In the genomic region with DNA sequence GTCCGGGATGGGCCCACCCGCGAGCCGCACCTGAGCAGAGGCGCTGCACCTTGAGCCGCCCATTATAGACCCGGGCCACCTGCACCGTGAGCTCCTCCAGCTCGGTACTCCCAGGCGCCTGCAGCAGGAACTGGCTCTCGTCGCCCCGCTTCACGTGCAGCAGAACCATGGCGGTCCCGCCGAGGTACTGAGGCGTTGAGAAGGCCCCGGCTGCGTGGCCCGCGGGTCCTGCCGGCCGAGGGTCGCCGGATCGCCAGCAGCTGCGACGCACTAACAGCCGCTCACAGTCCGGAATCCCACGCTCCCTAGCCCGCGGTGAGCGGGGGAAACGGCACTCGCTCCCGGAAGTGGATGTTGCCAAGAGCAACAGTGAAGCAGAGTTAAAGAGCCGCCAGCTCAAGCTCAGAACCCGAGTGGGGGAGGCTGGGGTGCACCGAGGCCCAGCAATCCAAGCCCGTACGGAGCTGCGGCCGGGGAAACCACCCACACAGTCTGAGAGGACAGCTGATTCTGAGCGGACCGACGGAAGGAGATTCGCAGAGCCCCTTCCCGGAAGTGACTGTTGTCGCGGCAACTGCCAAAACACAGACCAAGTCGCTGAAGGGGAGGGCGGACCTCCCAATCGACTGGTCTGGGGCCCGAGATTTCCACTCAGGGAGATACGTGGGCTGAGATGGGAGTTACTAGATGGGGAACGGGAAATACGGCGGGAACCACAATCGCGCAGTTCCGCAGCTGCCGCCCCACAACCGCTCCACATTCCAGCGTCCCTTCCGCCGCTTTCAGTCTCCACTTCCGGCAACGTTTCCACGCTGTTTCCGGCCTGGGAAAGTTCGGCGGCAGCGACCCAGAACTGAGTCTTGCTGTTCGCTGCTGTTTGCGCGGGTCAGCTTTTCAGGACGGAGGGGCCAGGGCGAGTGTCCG, we compare ENCODE assay signal across 8 cellular contexts. TPM values are rescaled to one million over a fixed set of nuclear protein-coding genes. Genes with fewer than 3 reads are reported as not detected.
DNase-seq lines count a peak whose midpoint lies in the region; ATAC-seq and TF ChIP-seq lines count a peak whose summit lies in the region.

A gene with protein sequence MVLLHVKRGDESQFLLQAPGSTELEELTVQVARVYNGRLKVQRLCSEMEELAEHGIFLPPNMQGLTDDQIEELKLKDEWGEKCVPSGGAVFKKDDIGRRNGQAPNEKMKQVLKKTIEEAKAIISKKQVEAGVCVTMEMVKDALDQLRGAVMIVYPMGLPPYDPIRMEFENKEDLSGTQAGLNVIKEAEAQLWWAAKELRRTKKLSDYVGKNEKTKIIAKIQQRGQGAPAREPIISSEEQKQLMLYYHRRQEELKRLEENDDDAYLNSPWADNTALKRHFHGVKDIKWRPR (minus strand): TSS at position 303 of the 924 bp plus-strand sequence. CDS start 134 bp downstream, at position 169.

- peak within 1 kb of the TSS; percentile 89 for H3K4me3 ChIP-seq in AG10803 (ENCODE audit: low read length)
- peak within 1 kb of the TSS; percentile 94 for H3K4me3 ChIP-seq in kidney epithelial cell (ENCODE audit: low read depth, low read length)

- no peaks in the 10 kb centered on the region for H3K27me3 ChIP-seq in kidney epithelial cell (ENCODE audit: control insufficient read depth, insufficient read depth, low read length)

- H3K36me3 Mint-ChIP-seq in chondrocyte (ENCODE audit: low read depth) = peaks cover 7% of the 10 kb centered on the region

- H3K4me1 Mint-ChIP-seq in chondrocyte (ENCODE audit: low read depth) = peaks cover 11% of the 10 kb centered on the region

- no peaks in the 10 kb centered on the region for H3K9me3 Mint-ChIP-seq in chondrocyte (ENCODE audit: low read depth)

- H3K27ac Mint-ChIP-seq in chondrocyte (ENCODE audit: unreplicated experiment) = peak within 1 kb of the TSS; percentile 97

- peak; percentile 96 for DNase-seq in AG10803 (ENCODE audit: low read depth)
- peak; percentile 68 for DNase-seq in NCI-H510A (lab: John Stamatoyannopoulos, UW)
- DNase-seq in activated CD4-positive, alpha-beta T cell treated with anti-CD3 and anti-CD28 coated beads for 24 hours (ENCODE audit: low read depth in 2 of 2) = peak; percentile 69 to 71
- peak; percentile 96 for DNase-seq in chondrocyte (ENCODE audit: low spot score)
- peak; percentile 73 for DNase-seq in kidney epithelial cell (ENCODE audit: low read depth)
- peak; percentile 76 to 84 for DNase-seq in stimulated activated CD4-positive, alpha-beta T cell treated with anti-CD3 and anti-CD28 coated beads, Interleukin-15, amount 100 ng/mL, for 48 hours (ENCODE audit: low read depth in 2 of 2)

- no peak for TF ChIP-seq CTCF in AG10803 (conservative IDR thresholded peaks at IDR 0.05; ENCODE audit: low read length)
- no peak for TF ChIP-seq CTCF in chondrocyte (IDR thresholded peaks at IDR 0.05)
- no peak for TF ChIP-seq CTCF in kidney epithelial cell (IDR thresholded peaks at IDR 0.05; ENCODE audit: insufficient read depth, low read length, poor library complexity, severe bottlenecking)

- peak within 1 kb of the TSS; percentile 97 for H3K4me3 Mint-ChIP-seq in chondrocyte (ENCODE audit: unreplicated experiment)

- peak; percentile 92 for ATAC-seq in GM19035 (IDR thresholded peaks at IDR 0.05; ENCODE audit: unreplicated experiment)
- ATAC-seq in HG03354 (IDR thresholded peaks at IDR 0.05; ENCODE audit: poor library complexity, severe bottlenecking, unreplicated experiment) = peak; percentile 94

- H3K36me3 ChIP-seq in kidney epithelial cell (ENCODE audit: control insufficient read depth, insufficient read depth, low read length) = peaks cover 2% of the 10 kb centered on the region

- H3K27me3 Mint-ChIP-seq in chondrocyte (ENCODE audit: low read depth) = peaks cover 6% of the 10 kb centered on the region

RNA-seq across cellular contexts. Expression of the gene that starts here (rescaled TPM):
- total RNA-seq in chondrocyte (23.4 to 28.0 TPM (median 25.3 TPM) in 3 replicates), kidney epithelial cell (62.6 and 75.0 TPM in 2 replicates)

Comparison
In these comparisons a context has a peak if more than half of its experiments do, and no peak if none do; other contexts are left out.
1. Peak in every context shown above with its lines: DNase-seq, ATAC-seq and H3K4me3 ChIP-seq.